Comparison of ENCODE assay signal across 23 cellular contexts in genomic region chr4:143254479-143255216, GRCh38.
DNase-seq lines count a peak whose midpoint lies in the region; TF ChIP-seq lines count a peak whose summit lies in the region.
"Had no signal": no experiment of that assay in that cellular context is flagged by ENCODE, and none has a peak within 500 bp of the region (broad histone marks: within the 10 kb centered on the region; RNA-seq: fewer than 3 reads in every experiment).

No MANE protein-coding gene starts in this region.

- no peak for TF ChIP-seq CTCF in ovary (IDR thresholded peaks at IDR 0.05)

- intact Hi-C loops in ovary (cut with DNase I): no loop called here

- H3K4me3 ChIP-seq in H7 (ENCODE audit: insufficient read depth, low read depth, low read length) (no peak overlapping the region), adipocyte (ENCODE audit: low read length) (no peak overlapping the region), skeletal muscle cell (ENCODE audit: low read depth, low read length) (no peak overlapping the region), ovary (no peak overlapping the region)
- H3K4me3 ChIP-seq: adrenal gland, breast epithelium, colonic mucosa, SJSA1, smooth muscle cell, vagina had no signal

- no peaks in the 10 kb centered on the region for H3K9me3 ChIP-seq in adipocyte (ENCODE audit: control insufficient read depth, low read length)
- H3K9me3 ChIP-seq in ovary: no peaks in the 10 kb centered on the region
- H3K9me3 ChIP-seq: adrenal gland, breast epithelium, colonic mucosa, SJSA1, vagina had no signal

- peak; percentile 39 for DNase-seq in H7
- peak; percentile 57 for DNase-seq in adipocyte (ENCODE audit: low read depth)
- DNase-seq in iPS-NIHi7 (ENCODE audit: extremely low spot score): peak; percentile 71
- peak; percentile 39 for DNase-seq in skeletal muscle cell (ENCODE audit: low read depth)
- DNase-seq in central memory CD4-positive, alpha-beta T cell: no peak
- DNase-seq in ovary: no peak
- DNase-seq in stimulated activated CD4-positive, alpha-beta T cell treated with anti-CD3 and anti-CD28 coated beads, Interleukin-4, amount 100 ng/mL, for 1 hour: no peak
- DNase-seq: activated CD4-positive, alpha-beta T cell treated with anti-CD3 and anti-CD28 coated beads for 36 hours; activated CD8-positive, alpha-beta memory T cell treated with anti-CD3 and anti-CD28 coated beads for 24 hours; activated gamma-delta T cell treated with Interleukin-2 at 50 U/mL for 16 hours; activated T-cell treated with anti-CD3 and anti-CD28 coated beads, Interleukin-2, amount 50 U/mL, for 1 hour; CD4-positive, alpha-beta memory T cell; colonic mucosa; DMS 273 treated with DMSO at 0.1 percent for 48 hours; effector memory CD4-positive, alpha-beta T cell; foreskin melanocyte; NCI-H146; NCI-H524 had no signal

- no peaks in the 10 kb centered on the region for H3K27me3 ChIP-seq in H7 (ENCODE audit: control insufficient read depth, insufficient read depth, low read length)
- H3K27me3 ChIP-seq in adipocyte (replicated peaks; ENCODE audit: control insufficient read depth, insufficient read depth, low read length): no peaks in the 10 kb centered on the region
- H3K27me3 ChIP-seq in ovary: no peaks in the 10 kb centered on the region
- H3K27me3 ChIP-seq: adrenal gland, breast epithelium, colonic mucosa, SJSA1, vagina had no signal

- H3K9ac ChIP-seq in adipocyte (ENCODE audit: low read length): no peak overlapping the region

- TF ChIP-seq EP300 in ovary (IDR thresholded peaks at IDR 0.05): no peak

- 59 to 73% (median 64%) methylated on average over 5 of the region's 5 CpGs for WGBS in ovary, 3 donors

- H3K36me3 ChIP-seq in H7 (replicated peaks; ENCODE audit: control insufficient read depth, insufficient read depth, low read length) (no peaks in the 10 kb centered on the region), adipocyte (ENCODE audit: control insufficient read depth, insufficient read depth, low read length, severe bottlenecking) (no peaks in the 10 kb centered on the region), ovary (no peaks in the 10 kb centered on the region)
- H3K36me3 ChIP-seq: adrenal gland, breast epithelium, colonic mucosa, SJSA1, vagina had no signal

- H3K27ac ChIP-seq in ovary: no peak overlapping the region
- H3K27ac ChIP-seq: adrenal gland, breast epithelium, colonic mucosa, SJSA1, vagina had no signal

- H3K4me1 ChIP-seq in adipocyte (ENCODE audit: control insufficient read depth, insufficient read depth, low read length) (peaks cover 10% of the 10 kb centered on the region), ovary (ENCODE audit: insufficient read depth) (no peaks in the 10 kb centered on the region)
- H3K4me1 ChIP-seq: adrenal gland, breast epithelium, colonic mucosa, SJSA1, vagina had no signal

- TF ChIP-seq POLR2A in ovary (IDR thresholded peaks at IDR 0.05): no peak

Comparison
In these comparisons a context has a peak if more than half of its experiments do, and no peak if none do; other contexts are left out.
1. DNase-seq: peak in H7 (single experiment), adipocyte (single experiment), iPS-NIHi7 (single experiment) and skeletal muscle cell (single experiment); none in central memory CD4-positive, alpha-beta T cell (single experiment), ovary (0 of 5) and stimulated activated CD4-positive, alpha-beta T cell treated with anti-CD3 and anti-CD28 coated beads, Interleukin-4, amount 100 ng/mL, for 1 hour (single experiment).